Comparison of ENCODE assay signal across 8 cellular contexts in genomic region chr20:59403261-59403961, GRCh38.
DNase-seq lines count a peak whose midpoint lies in the region; ATAC-seq and TF ChIP-seq lines count a peak whose summit lies in the region.

No MANE protein-coding gene starts in this region.

- peak; percentile 90 for TF ChIP-seq CTCF in BE2C (IDR thresholded peaks at IDR 0.05; ENCODE audit: low read depth, low read length)
- TF ChIP-seq CTCF in HFFc6 (IDR thresholded peaks at IDR 0.05), result peak; percentile 93
- TF ChIP-seq CTCF in ascending aorta (IDR thresholded peaks at IDR 0.05), result peak; percentile 74 to 84 (median 82)

- DNase-seq in BE2C (peak; percentile 73), HFFc6 (no peak), T-helper 17 cell (peak; percentile 58 to 82 (median 66)), ascending aorta (ENCODE audit: low spot score in 2 of 2) (no peak)
- peak; percentile 73 for DNase-seq in stimulated activated CD4-positive, alpha-beta T cell treated with anti-CD3 and anti-CD28 coated beads, Interleukin-12 subunit alpha, Interleukin-12 subunit beta, amount 100 ng/mL, for 4 hours

- H3K27me3 Mint-ChIP-seq in HFFc6 (ENCODE audit: insufficient read depth) (peaks cover 1% of the 10 kb centered on the region), T-helper 17 cell (peaks cover 32% of the 10 kb centered on the region)

- no peaks in the 10 kb centered on the region for H3K4me1 Mint-ChIP-seq in HFFc6 (ENCODE audit: low read depth)
- H3K4me1 Mint-ChIP-seq in T-helper 17 cell, result peaks cover 5% of the 10 kb centered on the region

- H3K9me3 ChIP-seq in BE2C, result no peaks in the 10 kb centered on the region
- no peaks in the 10 kb centered on the region for H3K9me3 ChIP-seq in T-helper 17 cell (ENCODE audit: control insufficient read depth, low read length, poor library complexity, severe bottlenecking)
- H3K9me3 ChIP-seq in ascending aorta, result no peaks in the 10 kb centered on the region
- no peaks in the 10 kb centered on the region for H3K9me3 ChIP-seq in iPS-15b (ENCODE audit: control insufficient read depth, insufficient read depth, low read length)

- H3K9me3 Mint-ChIP-seq in HFFc6, result peaks cover 3% of the 10 kb centered on the region; the same call in 1 of the 2 replicates

- H3K4me1 ChIP-seq in BE2C (peaks cover 30% of the 10 kb centered on the region), ascending aorta (peaks cover 2 to 5% of the 10 kb centered on the region in 2 donors), iPS-15b (ENCODE audit: control insufficient read depth, insufficient read depth, low read length) (no peaks in the 10 kb centered on the region)

- ATAC-seq in T-helper 17 cell, result peak; percentile 87
- ATAC-seq in HG03108 (IDR thresholded peaks at IDR 0.05; ENCODE audit: unreplicated experiment), result no peak
- no peak for ATAC-seq in GM21619 (IDR thresholded peaks at IDR 0.05; ENCODE audit: unreplicated experiment)

- H3K36me3 Mint-ChIP-seq in HFFc6 (ENCODE audit: low read depth) (no peaks in the 10 kb centered on the region), T-helper 17 cell (ENCODE audit: low read depth) (no peaks in the 10 kb centered on the region)

- no peak overlapping the region for H3K27ac Mint-ChIP-seq in HFFc6
- H3K27ac Mint-ChIP-seq in T-helper 17 cell, result no peak overlapping the region

- no peak overlapping the region for H3K9ac ChIP-seq in iPS-15b (ENCODE audit: low read depth, low read length)

- intact Hi-C loops in ascending aorta (cut with DNase I), result no loop called here

- H3K27ac ChIP-seq in ascending aorta, result no peak overlapping the region

- H3K27me3 ChIP-seq in BE2C (no peaks in the 10 kb centered on the region), ascending aorta (peaks cover 7% of the 10 kb centered on the region), iPS-15b (ENCODE audit: control insufficient read depth, insufficient read depth, low read length) (peaks cover 27% of the 10 kb centered on the region)

- H3K4me3 Mint-ChIP-seq in HFFc6, result no peak overlapping the region
- H3K4me3 Mint-ChIP-seq in T-helper 17 cell, result no peak overlapping the region

- H3K36me3 ChIP-seq in BE2C, result no peaks in the 10 kb centered on the region
- no peaks in the 10 kb centered on the region for H3K36me3 ChIP-seq in ascending aorta
- H3K36me3 ChIP-seq in iPS-15b (ENCODE audit: control insufficient read depth, insufficient read depth, low read length), result no peaks in the 10 kb centered on the region

- H3K4me3 ChIP-seq in BE2C (ENCODE audit: low read depth, low read length) (peak overlapping the region; percentile 36), ascending aorta (peak overlapping the region; percentile 2 to 30), iPS-15b (ENCODE audit: low read depth, low read length) (peak overlapping the region; percentile 37)

Comparison
In these comparisons a context has a peak if more than half of its experiments do, and no peak if none do; other contexts are left out.
1. DNase-seq: peak in BE2C (single experiment), T-helper 17 cell (3 of 3) and stimulated activated CD4-positive, alpha-beta T cell treated with anti-CD3 and anti-CD28 coated beads, Interleukin-12 subunit alpha, Interleukin-12 subunit beta, amount 100 ng/mL, for 4 hours (single experiment); none in HFFc6 (single experiment) and ascending aorta (0 of 2).
2. Peak in every context shown above with its lines, with median percentiles within 50 percentile points of each other: H3K4me3 ChIP-seq and CTCF ChIP-seq.